In the genomic region with DNA sequence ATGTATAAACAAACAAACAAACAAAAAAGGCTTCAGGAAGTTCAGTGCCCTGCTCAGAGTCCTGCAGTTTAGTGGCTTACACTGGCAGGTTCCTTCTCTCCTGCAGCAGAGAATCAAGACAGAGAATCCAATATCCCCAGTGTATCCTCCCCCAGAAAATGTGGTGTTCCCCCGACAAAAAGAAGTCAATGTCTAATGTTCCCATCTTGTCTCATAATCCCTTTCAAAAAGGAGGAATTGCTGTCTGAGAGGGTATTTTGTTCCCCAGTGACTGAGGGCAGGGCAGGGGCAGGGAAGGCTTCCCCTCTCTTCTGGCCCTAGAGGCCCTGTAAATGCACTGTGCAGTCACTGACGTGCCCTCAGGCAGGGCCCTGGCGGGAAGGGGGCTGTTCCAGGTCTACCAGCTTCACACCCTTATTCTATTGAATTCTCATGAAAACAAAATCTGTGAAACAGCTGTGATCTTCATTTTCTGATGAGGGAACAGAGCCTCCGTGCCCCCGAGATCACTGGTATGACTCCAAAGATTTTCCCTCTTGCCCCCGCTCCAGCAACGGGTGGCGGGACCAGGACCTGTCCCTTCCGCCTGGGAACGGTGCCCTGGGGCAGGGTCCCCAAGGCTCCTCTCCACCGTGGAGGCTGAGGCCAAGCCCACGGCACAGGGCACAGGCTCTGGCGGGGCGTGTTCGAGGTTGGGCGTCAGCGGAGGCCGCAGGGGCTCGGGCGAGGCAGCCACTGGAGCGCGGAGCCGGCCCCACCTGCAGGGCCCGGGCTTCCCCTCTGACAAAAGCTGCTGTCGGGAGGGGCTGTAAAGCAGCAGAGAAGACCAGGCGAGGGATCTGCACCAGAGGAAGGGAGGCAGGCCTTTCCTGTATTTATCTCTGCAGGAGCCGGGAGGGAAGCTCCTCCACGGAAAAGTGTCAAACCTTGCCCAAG, we compare ENCODE assay signal across 10 cellular contexts. TPM values are rescaled to one million over a fixed set of nuclear protein-coding genes. Genes with fewer than 3 reads are reported as not detected.
DNase-seq lines count a peak whose midpoint lies in the region; ATAC-seq and TF ChIP-seq lines count a peak whose summit lies in the region.
"Had no signal": no experiment of that assay in that cellular context is flagged by ENCODE, and none has a peak within 500 bp of the region (broad histone marks: within the 10 kb centered on the region; RNA-seq: fewer than 3 reads in every experiment).

No MANE protein-coding gene starts in this region.

- H3K9ac ChIP-seq in endodermal cell (ENCODE audit: extremely low read depth, low read length, poor library complexity, severe bottlenecking), result no peak overlapping the region

- H3K9me3 Mint-ChIP-seq in endodermal cell (peaks cover 2% of the 10 kb centered on the region), Caco-2 (ENCODE audit: unreplicated experiment) (no peaks in the 10 kb centered on the region)

- H3K36me3 Mint-ChIP-seq in endodermal cell (ENCODE audit: low read depth), result no peaks in the 10 kb centered on the region
- H3K36me3 Mint-ChIP-seq in Caco-2 (ENCODE audit: insufficient read depth, unreplicated experiment), result peaks cover 6% of the 10 kb centered on the region
- H3K36me3 Mint-ChIP-seq: brain had no signal

- H3K4me1 Mint-ChIP-seq in endodermal cell (no peaks in the 10 kb centered on the region), Caco-2 (ENCODE audit: low read depth, unreplicated experiment) (no peaks in the 10 kb centered on the region)

- TF ChIP-seq CTCF in endodermal cell (conservative IDR thresholded peaks at IDR 0.05) (no peak), sigmoid colon (IDR thresholded peaks at IDR 0.05) (no peak), Caco-2 (IDR thresholded peaks at IDR 0.05; ENCODE audit: insufficient read depth in 1 of 2, low read depth in 1 of 2, low read length in 1 of 2, severe bottlenecking in 1 of 2, unreplicated experiment in 1 of 2) (no peak)

- H3K27ac Mint-ChIP-seq in endodermal cell (no peak overlapping the region), Caco-2 (ENCODE audit: unreplicated experiment) (no peak overlapping the region)

- H3K27me3 Mint-ChIP-seq in endodermal cell (ENCODE audit: insufficient read depth), result peaks cover 2% of the 10 kb centered on the region
- H3K27me3 Mint-ChIP-seq in Caco-2 (ENCODE audit: insufficient read depth, unreplicated experiment), result peaks cover 16% of the 10 kb centered on the region
- H3K27me3 Mint-ChIP-seq: brain had no signal

- WGBS in endodermal cell (ENCODE audit: insufficient coverage in 1 of 2, insufficient read length in 1 of 2), 2 experiments, result 30 to 55% methylated on average over 7 to 28 of the region's 28 CpGs
- WGBS in sigmoid colon, 2 donors, result 41 to 46% methylated on average over 28 of the region's 28 CpGs

- ATAC-seq in GM19372 (IDR thresholded peaks at IDR 0.05; ENCODE audit: low read depth, unreplicated experiment) (peak; percentile 62), HG03103 (IDR thresholded peaks at IDR 0.05; ENCODE audit: low read depth, unreplicated experiment) (peak; percentile 65)

- peak overlapping the region; percentile 18 for H3K4me3 Mint-ChIP-seq in endodermal cell
- H3K4me3 Mint-ChIP-seq in Caco-2 (ENCODE audit: unreplicated experiment), result no peak overlapping the region
- H3K4me3 Mint-ChIP-seq: brain had no signal

- H3K27me3 ChIP-seq in endodermal cell (ENCODE audit: control insufficient read depth, insufficient read depth, low read length, poor library complexity, severe bottlenecking) (no peaks in the 10 kb centered on the region), sigmoid colon (peaks cover 0 to 16% (median 10%) of the 10 kb centered on the region in 3 donors), Caco-2 (replicated peaks; ENCODE audit: control insufficient read depth, insufficient read depth, low read length) (no peaks in the 10 kb centered on the region)

- H3K4me3 ChIP-seq in endodermal cell (ENCODE audit: low read length) (no peak overlapping the region), sigmoid colon (no peak overlapping the region), Caco-2 (ENCODE audit: low read depth, low read length) (no peak overlapping the region)

- peak; percentile 2 for DNase-seq in COLO668 (lab: John Stamatoyannopoulos, UW; ENCODE audit: unreplicated experiment)
- peak; percentile 87 for DNase-seq in endodermal cell
- DNase-seq in sigmoid colon, result no peak
- DNase-seq in Caco-2, result no peak
- DNase-seq in amniotic stem cell (lab: John Stamatoyannopoulos, UW), result no peak
- no peak for DNase-seq in NCI-H2171 (lab: John Stamatoyannopoulos, UW)

- POLR2A ChIA-PET in Caco-2 (lab: Charles Lee), result no interaction called here

- no peak for TF ChIP-seq POLR2A in sigmoid colon (IDR thresholded peaks at IDR 0.05)

- H3K36me3 ChIP-seq in endodermal cell (ENCODE audit: control insufficient read depth, insufficient read depth, low read length) (no peaks in the 10 kb centered on the region), sigmoid colon (no peaks in the 10 kb centered on the region), Caco-2 (ENCODE audit: control insufficient read depth, insufficient read depth, low read length) (no peaks in the 10 kb centered on the region)

- CTCF ChIA-PET in Caco-2 (lab: Charles Lee), result no interaction called here

- H3K4me1 ChIP-seq in endodermal cell (ENCODE audit: control insufficient read depth, insufficient read depth, low read length), result no peaks in the 10 kb centered on the region
- H3K4me1 ChIP-seq in sigmoid colon, result no peaks in the 10 kb centered on the region
- no peaks in the 10 kb centered on the region for H3K4me1 ChIP-seq in Caco-2

- intact Hi-C loops in sigmoid colon (cut with DNase I) (no loop called here), Caco-2 (cut with micrococcal nuclease; ENCODE audit: unreplicated experiment) (no loop called here)

- no TSS peak for BruUV-seq in Caco-2 (replicated peaks; lab: Mats Ljungman, UMichigan)

- H3K9me3 ChIP-seq in endodermal cell (ENCODE audit: control insufficient read depth, low read length) (no peaks in the 10 kb centered on the region), sigmoid colon (no peaks in the 10 kb centered on the region), Caco-2 (0 out of 2 replicates have a peak, but pooled peaks cover 4% of the 10 kb centered on the region)

- TF ChIP-seq EP300 in sigmoid colon (IDR thresholded peaks at IDR 0.05), result no peak

- H3K27ac ChIP-seq in endodermal cell (ENCODE audit: low read depth, low read length), result peak overlapping the region; percentile 10
- H3K27ac ChIP-seq in sigmoid colon, result no peak overlapping the region

RNA-seq across cellular contexts. Expression of gene WDFY4, which starts 13.4 kb away (rescaled TPM):
- total RNA-seq in endodermal cell (not detected), sigmoid colon (1 to 10 TPM; 2.0 to 4.9 (median 3.3) TPM), Caco-2 (2022) (not detected in 2 replicates)
- polyA plus RNA-seq in endodermal cell (2013, experiment 1 of 2), result 0.04 TPM
- not detected for polyA plus RNA-seq in endodermal cell (2013, experiment 2 of 2)
- 10 to 100 TPM in 1 of 3 donors, 1 to 10 TPM in 1, under 1 TPM in 1; 0.60 to 18.6 (median 1.2) TPM for polyA plus RNA-seq in sigmoid colon
- total RNA-seq: RPMI7951 had no signal

Comparison
In these comparisons a context has a peak if more than half of its experiments do, and no peak if none do; other contexts are left out.
1. DNase-seq: peak in COLO668 (single experiment) and endodermal cell (single experiment); none in sigmoid colon (single experiment), Caco-2 (0 of 2), amniotic stem cell (single experiment) and NCI-H2171 (single experiment).